Comparison of ENCODE assay signal across 22 cellular contexts in genomic region chr13:52345631-52346251, GRCh38.
"Had no signal": no experiment of that assay in that cellular context is flagged by ENCODE, and none has a peak within 500 bp of the region (broad histone marks: within the 10 kb centered on the region; RNA-seq: fewer than 3 reads in every experiment).

No MANE protein-coding gene starts in this region.

- H3K36me3 ChIP-seq: colonic mucosa, suprapubic skin, transverse colon, vagina had no signal

- H3K9me3 Mint-ChIP-seq: activated naive CD8-positive, alpha-beta T cell treated with anti-CD3 and anti-CD28 coated beads for 36 hours; activated T-helper 17 cell treated with anti-CD3 and anti-CD28 coated beads, Interleukin-2, amount 50 U/mL, for 72 hours; stimulated activated naive CD8-positive, alpha-beta T cell treated with anti-CD3 and anti-CD28 coated beads, Interleukin-15, Interleukin-2, amounts not matched to agents 100 ng/mL and 50 ng/mL, for 24 hours; T-cell had no signal

- H3K27ac ChIP-seq: body of pancreas, colonic mucosa, suprapubic skin, transverse colon, vagina had no signal

- H3K36me3 Mint-ChIP-seq: activated naive CD8-positive, alpha-beta T cell treated with anti-CD3 and anti-CD28 coated beads for 36 hours; T-cell; WTC11 had no signal

- H3K27me3 ChIP-seq: body of pancreas, colonic mucosa, suprapubic skin, transverse colon, vagina had no signal

- ATAC-seq: activated CD4-positive, alpha-beta T cell treated with anti-CD3 and anti-CD28 coated beads for 36 hours; activated T-helper 17 cell treated with anti-CD3 and anti-CD28 coated beads, Interleukin-2, amount 50 U/mL, for 72 hours; body of pancreas; T-cell; WTC11 had no signal

- H3K4me3 Mint-ChIP-seq: activated CD4-positive, alpha-beta T cell treated with anti-CD3 and anti-CD28 coated beads for 36 hours; activated naive CD8-positive, alpha-beta T cell treated with anti-CD3 and anti-CD28 coated beads for 36 hours; activated T-helper 17 cell treated with anti-CD3 and anti-CD28 coated beads, Interleukin-2, amount 50 U/mL, for 72 hours; endodermal cell; nephron progenitor cell; stimulated activated naive CD8-positive, alpha-beta T cell treated with anti-CD3 and anti-CD28 coated beads, Interleukin-15, Interleukin-2, amounts not matched to agents 100 ng/mL and 50 ng/mL, for 24 hours; T-cell; WTC11 had no signal

- H3K4me1 ChIP-seq: body of pancreas, colonic mucosa, transverse colon, vagina had no signal

- H3K4me3 ChIP-seq: body of pancreas, colonic mucosa, skin epidermis, suprapubic skin, transverse colon, vagina had no signal

- DNase-seq: activated CD4-positive, alpha-beta T cell treated with anti-CD3 and anti-CD28 coated beads for 36 hours; activated CD4-positive, alpha-beta T cell treated with anti-CD3 and anti-CD28 coated beads, Interleukin-2, amount 50 U/mL, for 48 hours; activated naive CD4-positive, alpha-beta T cell; activated naive CD8-positive, alpha-beta T cell treated with anti-CD3 and anti-CD28 coated beads for 36 hours; activated T-cell treated with anti-CD3 and anti-CD28 coated beads for 4 hours; amygdala; body of pancreas; colonic mucosa; endodermal cell; nephron progenitor cell; nucleus accumbens; retina; stimulated activated CD4-positive, alpha-beta T cell treated with anti-CD3 and anti-CD28 coated beads, Interleukin-15, amount 100 ng/mL, for 24 hours; stimulated activated CD4-positive, alpha-beta T cell treated with anti-CD3 and anti-CD28 coated beads, Interleukin-2, amount 100 ng/mL, for 48 hours; T-cell; transverse colon had no signal

- H3K9me3 ChIP-seq: body of pancreas, colonic mucosa, suprapubic skin, transverse colon, vagina had no signal

- H3K4me1 Mint-ChIP-seq: activated T-helper 17 cell treated with anti-CD3 and anti-CD28 coated beads, Interleukin-2, amount 50 U/mL, for 72 hours; endodermal cell; T-cell; WTC11 had no signal

- H3K27ac Mint-ChIP-seq: activated CD4-positive, alpha-beta T cell treated with anti-CD3 and anti-CD28 coated beads for 36 hours; activated naive CD8-positive, alpha-beta T cell treated with anti-CD3 and anti-CD28 coated beads for 36 hours; activated T-helper 17 cell treated with anti-CD3 and anti-CD28 coated beads, Interleukin-2, amount 50 U/mL, for 72 hours; endodermal cell; nephron progenitor cell; stimulated activated naive CD8-positive, alpha-beta T cell treated with anti-CD3 and anti-CD28 coated beads, Interleukin-15, Interleukin-2, amounts not matched to agents 100 ng/mL and 50 ng/mL, for 24 hours; T-cell; WTC11 had no signal
